ENCODE assay signal across 8 cellular contexts in the genomic region with DNA sequence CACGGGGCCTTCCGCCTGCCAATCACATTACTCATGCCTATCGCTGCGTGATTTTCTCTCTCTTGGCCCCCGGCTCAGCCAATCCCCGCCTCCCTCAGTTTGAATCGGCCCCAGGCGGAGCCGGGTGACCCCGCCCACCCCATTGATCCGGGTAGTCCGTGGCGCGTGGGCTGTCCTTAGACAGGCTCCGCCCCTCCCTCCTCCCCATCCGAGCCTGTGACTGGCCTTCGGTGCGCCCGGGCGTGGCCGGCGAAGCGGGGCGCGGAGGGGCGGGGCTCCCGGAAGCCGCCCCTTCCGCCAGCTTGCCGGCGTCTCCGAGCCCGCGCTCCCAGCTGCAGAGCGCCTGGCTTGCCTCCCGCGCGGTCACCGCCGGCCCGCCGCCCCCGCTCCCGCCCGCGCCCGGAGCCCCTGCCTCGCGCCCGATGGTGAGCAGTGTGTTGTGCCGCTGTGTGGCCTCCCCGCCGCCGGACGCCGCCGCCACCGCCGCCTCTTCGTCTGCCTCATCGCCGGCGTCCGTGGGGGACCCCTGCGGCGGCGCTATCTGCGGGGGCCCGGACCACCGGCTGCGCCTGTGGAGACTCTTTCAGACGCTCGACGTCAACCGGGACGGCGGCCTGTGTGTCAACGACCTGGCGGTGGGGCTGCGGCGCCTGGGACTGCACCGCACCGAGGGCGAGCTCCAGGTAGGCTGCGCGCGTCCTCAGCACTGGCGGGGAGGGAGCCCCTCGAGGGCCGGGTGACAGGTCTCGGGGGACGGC. TPM values are rescaled to one million over a fixed set of nuclear protein-coding genes. Genes with fewer than 3 reads are reported as not detected.
DNase-seq lines count a peak whose midpoint lies in the region; ATAC-seq and TF ChIP-seq lines count a peak whose summit lies in the region.

A gene (plus strand): TSS at position 335 of the 758 bp plus-strand sequence. CDS start 88 bp downstream, at position 423.

- peaks cover 46% of the 10 kb centered on the region for H3K4me1 Mint-ChIP-seq in chondrocyte (ENCODE audit: low read depth)

- H3K4me3 Mint-ChIP-seq in chondrocyte (ENCODE audit: unreplicated experiment): peak within 1 kb of the TSS; percentile 95

- no peak for TF ChIP-seq CTCF in chondrocyte (IDR thresholded peaks at IDR 0.05)

- no peaks in the 10 kb centered on the region for H3K9me3 Mint-ChIP-seq in chondrocyte (ENCODE audit: low read depth)

- peak within 1 kb of the TSS; percentile 98 for H3K27ac Mint-ChIP-seq in chondrocyte (ENCODE audit: unreplicated experiment)

- peak; percentile 69 for TF ChIP-seq POLR2A in GM19193 (IDR thresholded peaks at IDR 0.05; ENCODE audit: extremely low read depth, insufficient read depth, insufficient read length)

- DNase-seq in AG20443 (ENCODE audit: low spot score): peak; percentile 97
- DNase-seq in NCI-H510A treated with DMSO at 0.1 percent for 48 hours (lab: John Stamatoyannopoulos, UW): peak; percentile 99
- peak; percentile 100 for DNase-seq in activated CD4-positive, alpha-beta T cell treated with anti-CD3 and anti-CD28 coated beads for 24 hours (ENCODE audit: low read depth in 2 of 2)
- peak; percentile 100 for DNase-seq in chondrocyte (ENCODE audit: low spot score)
- DNase-seq in kidney glomerular epithelial cell (lab: John Stamatoyannopoulos, UW): peak; percentile 95
- DNase-seq in stimulated activated CD4-positive, alpha-beta T cell treated with anti-CD3 and anti-CD28 coated beads, Interleukin-1b, Interleukin-23, amount 100 ng/mL, for 1 hour (ENCODE audit: low read depth in 2 of 2): peak; percentile 99 to 100

- no peaks in the 10 kb centered on the region for H3K27me3 Mint-ChIP-seq in chondrocyte (ENCODE audit: low read depth)

- peak; percentile 64 for ATAC-seq in HG03439 (IDR thresholded peaks at IDR 0.05; ENCODE audit: unreplicated experiment)

- H3K36me3 Mint-ChIP-seq in chondrocyte (ENCODE audit: low read depth): peaks cover 2% of the 10 kb centered on the region

RNA-seq across cellular contexts. Expression of the gene that starts here (rescaled TPM):
- 10.6 to 17.6 TPM (median 15.8 TPM) in 3 replicates for total RNA-seq in chondrocyte

Comparison
In these comparisons a context has a peak if more than half of its experiments do, and no peak if none do; other contexts are left out.
1. Peak in every context shown above with its lines: DNase-seq and ATAC-seq.